Comparison of ENCODE assay signal across 1 cellular context in genomic region chr2:71778514-71779305, GRCh38.
TF ChIP-seq lines count a peak whose summit lies in the region.

No MANE protein-coding gene starts in this region.

TF ChIP-seq in SK-N-SH treated with all-trans-retinoic acid at 6 μM for 48 hours, 23 proteins besides CTCF, POLR2A, EP300 and RAD21 (continued from another document):
- TF ChIP-seq PPARA (CRISPR knock-in tag; IDR thresholded peaks at IDR 0.05; ENCODE audit: borderline replicate concordance) (no peak), TCF4 (CRISPR knock-in tag; IDR thresholded peaks at IDR 0.05; ENCODE audit: borderline replicate concordance) (no peak)
